Comparison of ENCODE assay signal across 8 cellular contexts in the genomic region with DNA sequence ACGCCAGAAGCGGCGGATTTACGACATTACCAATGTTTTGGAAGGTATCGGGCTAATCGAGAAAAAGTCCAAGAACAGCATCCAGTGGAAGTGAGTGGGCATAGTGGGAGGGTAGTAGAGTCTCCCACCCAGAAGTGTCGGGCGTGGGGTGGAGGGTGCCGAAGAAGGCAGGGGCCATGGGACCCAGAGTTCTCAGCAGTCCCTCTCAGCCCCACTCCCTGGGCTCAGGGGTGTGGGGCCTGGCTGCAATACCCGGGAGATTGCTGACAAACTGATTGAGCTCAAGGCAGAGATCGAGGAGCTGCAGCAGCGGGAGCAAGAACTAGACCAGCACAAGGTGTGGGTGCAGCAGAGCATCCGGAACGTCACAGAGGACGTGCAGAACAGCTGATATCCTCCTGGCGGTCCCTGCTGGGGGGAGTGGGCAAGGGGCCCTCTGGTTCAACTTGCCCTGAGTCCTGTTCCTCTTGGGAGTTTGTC. TPM values are rescaled to one million over a fixed set of nuclear protein-coding genes. Genes with fewer than 3 reads are reported as not detected.
A peak's percentile ranks its signal among the peaks of the same experiment; 100 is the strongest.
DNase-seq lines count a peak whose midpoint lies in the region; ATAC-seq and TF ChIP-seq lines count a peak whose summit lies in the region.

No MANE protein-coding gene starts in this region.

- peak overlapping the region; percentile 93 for H3K4me3 ChIP-seq in GM08714 (ENCODE audit: low read length)
- H3K4me3 ChIP-seq in Peyer's patch: peak overlapping the region; percentile 56 to 98 (median 88)
- H3K4me3 ChIP-seq in esophagus (ENCODE audit: low read depth in 1 of 2, low read length in 2 of 2): peak overlapping the region; percentile 93 to 97
- peak overlapping the region; percentile 98 for H3K4me3 ChIP-seq in trophoblast cell (ENCODE audit: low read depth, low read length)

- H3K23ac ChIP-seq in trophoblast cell (ENCODE audit: low read length): no peak overlapping the region

- TF ChIP-seq POLR2A in Peyer's patch (IDR thresholded peaks at IDR 0.05): no peak

- H3K4me1 ChIP-seq in Peyer's patch (peaks cover 0 to 33% (median 15%) of the 10 kb centered on the region in 4 donors), esophagus (ENCODE audit: control insufficient read depth in 2 of 2, insufficient read depth in 2 of 2, low read length in 1 of 2) (peaks cover 8 to 15% of the 10 kb centered on the region in 2 donors), trophoblast cell (ENCODE audit: control insufficient read depth in 1 of 2, insufficient read depth in 2 of 2, low read length in 2 of 2) (peaks cover 13 to 18% of the 10 kb centered on the region in 2 experiments)

- peak overlapping the region; percentile 56 to 81 (median 70) for H3K27ac ChIP-seq in Peyer's patch
- peak overlapping the region; percentile 69 to 83 for H3K27ac ChIP-seq in esophagus (ENCODE audit: low read depth in 2 of 2, low read length in 1 of 2)
- no peak overlapping the region for H3K27ac ChIP-seq in trophoblast cell (ENCODE audit: low read depth, low read length)

- WGBS in esophagus, 2 donors: 20 to 23% methylated on average over 16 of the region's 16 CpGs
- no CpG with 5 or more reads among the region's 16 CpGs for WGBS in trophoblast cell (ENCODE audit: extremely low coverage, insufficient coverage, insufficient read length)

- peak overlapping the region; percentile 99 for H3K4ac ChIP-seq in trophoblast cell (ENCODE audit: low read depth, low read length)

- H3K4me2 ChIP-seq in trophoblast cell (ENCODE audit: low read length): peak overlapping the region; percentile 79

- H2BK12ac ChIP-seq in trophoblast cell (ENCODE audit: low read length): no peak overlapping the region

- no peak for ATAC-seq in left colon

- DNase-seq in Peyer's patch (no peak), trophoblast cell (no peak), DMS153 (lab: John Stamatoyannopoulos, UW) (no peak), left colon (no peak), NCI-H524 treated with DMSO at 0.1 percent for 48 hours (lab: John Stamatoyannopoulos, UW) (no peak), NCI-H146 treated with DMSO at 0.1 percent for 48 hours (lab: John Stamatoyannopoulos, UW; ENCODE audit: unreplicated experiment) (no peak)

- peaks cover 7% of the 10 kb centered on the region for H3K79me1 ChIP-seq in trophoblast cell (ENCODE audit: low read length)

- peak overlapping the region; percentile 98 for H2AK5ac ChIP-seq in trophoblast cell (ENCODE audit: low read length)

- H3K27me3 ChIP-seq in Peyer's patch: no peaks in the 10 kb centered on the region
- no peaks in the 10 kb centered on the region for H3K27me3 ChIP-seq in esophagus (ENCODE audit: control insufficient read depth in 1 of 2, insufficient read depth in 2 of 2, low read length in 2 of 2)
- no peaks in the 10 kb centered on the region for H3K27me3 ChIP-seq in trophoblast cell (ENCODE audit: insufficient read depth, low read length)

- peak overlapping the region; percentile 97 for H4K12ac ChIP-seq in trophoblast cell (ENCODE audit: low read depth, low read length)

- no peak overlapping the region for H2BK5ac ChIP-seq in trophoblast cell (ENCODE audit: low read depth, low read length, poor library complexity)

- H3K9me3 ChIP-seq in Peyer's patch (no peaks in the 10 kb centered on the region), esophagus (ENCODE audit: control insufficient read depth in 2 of 2, insufficient read depth in 1 of 2, low read depth in 1 of 2, low read length in 1 of 2) (no peaks in the 10 kb centered on the region), trophoblast cell (ENCODE audit: insufficient read depth, low read depth, low read length) (no peaks in the 10 kb centered on the region)

- H3K9ac ChIP-seq in trophoblast cell (ENCODE audit: low read length): peak overlapping the region; percentile 98

- H3K14ac ChIP-seq in trophoblast cell (ENCODE audit: low read length): peak overlapping the region; percentile 92

- H4K91ac ChIP-seq in trophoblast cell (ENCODE audit: low read depth, low read length): peak overlapping the region; percentile 87

- peak overlapping the region; percentile 96 for H4K8ac ChIP-seq in trophoblast cell (ENCODE audit: low read depth, low read length)

- peaks cover 10% of the 10 kb centered on the region for H3K79me2 ChIP-seq in trophoblast cell (ENCODE audit: control insufficient read depth, insufficient read depth, low read length, poor library complexity)

- no peak for TF ChIP-seq CTCF in Peyer's patch (IDR thresholded peaks at IDR 0.05)

- no peak overlapping the region for H2AFZ ChIP-seq in trophoblast cell (ENCODE audit: insufficient read depth, low read length, poor library complexity)

- H2BK120ac ChIP-seq in trophoblast cell (ENCODE audit: insufficient read depth, low read length, poor library complexity): peak overlapping the region; percentile 81

- peaks cover 0 to 39% (median 0%) of the 10 kb centered on the region in 3 donors for H3K36me3 ChIP-seq in Peyer's patch
- H3K36me3 ChIP-seq in esophagus (ENCODE audit: control insufficient read depth in 2 of 2, insufficient read depth in 2 of 2, low read length in 1 of 2): peaks cover 0 to 38% of the 10 kb centered on the region in 2 donors
- H3K36me3 ChIP-seq in trophoblast cell (ENCODE audit: control insufficient read depth in 1 of 2, insufficient read depth in 2 of 2, low read length in 2 of 2): peaks cover 43 to 45% of the 10 kb centered on the region in 2 experiments

- intact Hi-C loops in left colon (cut with DNase I, micrococcal nuclease): no loop called here

- peak overlapping the region; percentile 94 for H3K18ac ChIP-seq in trophoblast cell (ENCODE audit: low read length)

RNA-seq across cellular contexts. Expression of a gene that starts 0.9 kb away (rescaled TPM):
- 100 to 1,000 TPM; 122 to 182 (median 144) TPM for total RNA-seq in Peyer's patch
- 10 to 100 TPM; 49.1 to 53.0 TPM for polyA plus RNA-seq in esophagus
- 33.7 and 35.5 TPM in 2 replicates for polyA plus RNA-seq in trophoblast cell (2013)
- total RNA-seq in left colon: 10 to 100 TPM; 59.1 to 81.4 TPM

RNA-seq across cellular contexts. Expression of a gene that starts 2.9 kb away (rescaled TPM):
- total RNA-seq in Peyer's patch (10 to 100 TPM in 1 of 4 donors, 1 to 10 TPM in 3; 1.2 to 10.9 (median 4.7) TPM), left colon (1 to 10 TPM; 2.3 to 5.9 TPM)
- polyA plus RNA-seq in esophagus: 1 to 10 TPM; 1.2 to 1.5 TPM
- 0.21 and 0.33 TPM in 2 replicates for polyA plus RNA-seq in trophoblast cell (2013)

RNA-seq across cellular contexts. Expression of a gene that starts 6.1 kb away (rescaled TPM):
- total RNA-seq in Peyer's patch (100 to 1,000 TPM in 1 of 4 donors, 10 to 100 TPM in 3; 25.6 to 119 (median 82.2) TPM), left colon (10 to 100 TPM; 58.1 to 60.5 TPM)
- 10 to 100 TPM; 21.5 to 23.7 TPM for polyA plus RNA-seq in esophagus
- polyA plus RNA-seq in trophoblast cell (2013): 2.8 and 3.1 TPM in 2 replicates

RNA-seq across cellular contexts. Expression of a gene that starts 9.1 kb away (rescaled TPM):
- total RNA-seq in Peyer's patch (10 to 100 TPM; 20.8 to 57.8 (median 42.3) TPM), left colon (10 to 100 TPM; 21.9 to 30.8 TPM)
- 10 to 100 TPM; 18.2 to 30.5 TPM for polyA plus RNA-seq in esophagus
- polyA plus RNA-seq in trophoblast cell (2013): 14.8 and 15.3 TPM in 2 replicates

RNA-seq across cellular contexts. Expression of a gene that starts 22.5 kb away (rescaled TPM):
- total RNA-seq in Peyer's patch (10 to 100 TPM; 24.4 to 65.2 (median 34.1) TPM), left colon (10 to 100 TPM; 23.1 to 30.2 TPM)
- polyA plus RNA-seq in esophagus: 10 to 100 TPM; 36.7 to 59.0 TPM
- polyA plus RNA-seq in trophoblast cell (2013): 4.9 and 5.2 TPM in 2 replicates
